8 cellular contexts compared by ENCODE assay signal in genomic region chr6:166097914-166098522, GRCh38.
DNase-seq lines count a peak whose midpoint lies in the region; ATAC-seq and TF ChIP-seq lines count a peak whose summit lies in the region.

No MANE protein-coding gene starts in this region.

- no peaks in the 10 kb centered on the region for H3K36me3 ChIP-seq in HCT116 (ENCODE audit: control insufficient read depth in 1 of 2, insufficient read depth in 2 of 2, low read length in 2 of 2)

- RAD21 ChIA-PET in HCT116 (lab: Charles Lee; ENCODE audit: low non-redundant PET in 1 of 2, low total read pairs in 2 of 2, uncharacterized antibody in 2 of 2, unreplicated experiment in 2 of 2): interaction anchor here in 1 of 2 experiments (0.7 kb wide), 2 partner anchors 176 to 661 kb away, joined by 3 read pairs; no protein-coding TSS in a partner anchor

- TF ChIP-seq RAD21 in HCT116 (IDR thresholded peaks at IDR 0.05; ENCODE audit: low read depth): peak; percentile 66

- DNase-seq in GM12864 (ENCODE audit: low read depth) (no peak), HCT116 (ENCODE audit: low read depth, low spot score) (peak; percentile 49), NCI-H510A (lab: John Stamatoyannopoulos, UW) (peak; percentile 8), activated T-cell treated with anti-CD3 and anti-CD28 coated beads for 4 hours (peak; percentile 30), fibroblast of pulmonary artery (ENCODE audit: low read depth) (peak; percentile 87), natural killer cell (peak; percentile 44), NCI-H345 (lab: John Stamatoyannopoulos, UW) (no peak)
- DNase-seq in stimulated activated naive CD8-positive, alpha-beta T cell treated with anti-CD3 and anti-CD28 coated beads, Interleukin-15, amount 100 ng/mL, for 72 hours: peak; percentile 66 to 71

- H4K20me1 ChIP-seq in HCT116 (ENCODE audit: insufficient read depth): no peaks in the 10 kb centered on the region

- BruUV-seq in HCT116 (replicated peaks; lab: Mats Ljungman, UMichigan): no TSS peak

- no peaks in the 10 kb centered on the region for H3K27me3 ChIP-seq in HCT116 (ENCODE audit: insufficient read depth, low read length)

- TF ChIP-seq CTCF in GM12864 (IDR thresholded peaks at IDR 0.05; ENCODE audit: low read depth, low read length, missing control alignments) (peak; percentile 96), HCT116 (IDR thresholded peaks at IDR 0.05 in 2 of 3, conservative IDR thresholded peaks at IDR 0.05 in 1 of 3; ENCODE audit: borderline replicate concordance in 1 of 3, insufficient read depth in 1 of 3, low read depth in 2 of 3, low read length in 2 of 3) (peak; percentile 64 to 97 (median 89)), fibroblast of pulmonary artery (IDR thresholded peaks at IDR 0.05; ENCODE audit: low read length, missing control alignments) (no peak), natural killer cell (IDR thresholded peaks at IDR 0.05) (peak; percentile 66)

- peak overlapping the region; percentile 52 for H2AFZ ChIP-seq in HCT116 (ENCODE audit: low read depth, low read length, poor library complexity, severe bottlenecking)

- H3K9me2 ChIP-seq in HCT116 (ENCODE audit: insufficient read depth): no peaks in the 10 kb centered on the region

- ATAC-seq in HCT116 (peak; percentile 97), natural killer cell (peak; percentile 63 to 93 (median 72))
- peak; percentile 92 for ATAC-seq in stimulated activated naive CD8-positive, alpha-beta T cell treated with anti-CD3 and anti-CD28 coated beads, Interleukin-15, amount 100 ng/mL, for 72 hours

- no peaks in the 10 kb centered on the region; a peak in 1 of 4 replicates for H3K9me3 ChIP-seq in HCT116 (ENCODE audit: control insufficient read depth in 1 of 2, insufficient read depth in 1 of 2, low read depth in 1 of 2, low read length in 2 of 2)

- CTCF ChIA-PET in HCT116 (lab: Charles Lee): interaction anchor here (0.7 to 2.7 kb wide), 9 partner anchors 8 to 658 kb away, joined by 3 to 24 read pairs (median 4); no protein-coding TSS in a partner anchor

- H3K27ac Mint-ChIP-seq in natural killer cell: no peak overlapping the region
- no peak overlapping the region for H3K27ac Mint-ChIP-seq in stimulated activated naive CD8-positive, alpha-beta T cell treated with anti-CD3 and anti-CD28 coated beads, Interleukin-15, amount 100 ng/mL, for 72 hours

- H3K4me2 ChIP-seq in HCT116 (ENCODE audit: low read length): peak overlapping the region; percentile 78

- H3K9me3 Mint-ChIP-seq in natural killer cell: peaks cover 0 to 6% of the 10 kb centered on the region in 2 donors
- H3K9me3 Mint-ChIP-seq in stimulated activated naive CD8-positive, alpha-beta T cell treated with anti-CD3 and anti-CD28 coated beads, Interleukin-15, amount 100 ng/mL, for 72 hours: peaks cover 11 to 20% of the 10 kb centered on the region in 2 donors

- peaks cover 0 to 6% of the 10 kb centered on the region in 2 experiments; a peak in 1 of 4 replicates for H3K4me1 ChIP-seq in HCT116 (ENCODE audit: control insufficient read depth in 1 of 2, insufficient read depth in 2 of 2, low read length in 2 of 2)

- no peaks in the 10 kb centered on the region for H3K79me2 ChIP-seq in HCT116 (ENCODE audit: insufficient read depth, low read length)

- H3K9ac ChIP-seq in HCT116 (ENCODE audit: low read length): no peak overlapping the region

- H3K36me3 Mint-ChIP-seq in natural killer cell: no peaks in the 10 kb centered on the region

- peak overlapping the region; percentile 35 for H3K4me3 Mint-ChIP-seq in natural killer cell
- peak overlapping the region; percentile 29 to 42 for H3K4me3 Mint-ChIP-seq in stimulated activated naive CD8-positive, alpha-beta T cell treated with anti-CD3 and anti-CD28 coated beads, Interleukin-15, amount 100 ng/mL, for 72 hours

- peaks cover 45 to 59% of the 10 kb centered on the region in 2 donors for H3K27me3 Mint-ChIP-seq in natural killer cell (ENCODE audit: low read depth in 2 of 2)
- H3K27me3 Mint-ChIP-seq in stimulated activated naive CD8-positive, alpha-beta T cell treated with anti-CD3 and anti-CD28 coated beads, Interleukin-15, amount 100 ng/mL, for 72 hours: peaks cover 72% of the 10 kb centered on the region

- POLR2A ChIA-PET in HCT116 (lab: Charles Lee): no interaction called here

- intact Hi-C loops in HCT116 (cut with micrococcal nuclease) (loop anchor here (1.0 to 2.0 kb wide), 2 partner anchors 208 to 657 kb away; no protein-coding TSS in a partner anchor), natural killer cell (cut with micrococcal nuclease) (no loop called here)

- H3K4me1 Mint-ChIP-seq in natural killer cell: peaks cover 0 to 4% of the 10 kb centered on the region in 2 donors
- no peaks in the 10 kb centered on the region for H3K4me1 Mint-ChIP-seq in stimulated activated naive CD8-positive, alpha-beta T cell treated with anti-CD3 and anti-CD28 coated beads, Interleukin-15, amount 100 ng/mL, for 72 hours

- no peak for TF ChIP-seq POLR2A in HCT116 (IDR thresholded peaks at IDR 0.05; ENCODE audit: borderline replicate concordance, extremely low read depth, insufficient read depth, insufficient read length)

- H3K4me3 ChIP-seq in GM12864 (ENCODE audit: low read depth, low read length): no peak overlapping the region
- peak overlapping the region; percentile 29 to 54 for H3K4me3 ChIP-seq in HCT116 (replicated peaks in 1 of 2; ENCODE audit: low read depth in 1 of 2, low read length in 2 of 2)
- peak overlapping the region; percentile 48 for H3K4me3 ChIP-seq in fibroblast of pulmonary artery (replicated peaks; ENCODE audit: low read depth, low read length)

- no peak overlapping the region for H3K27ac ChIP-seq in HCT116 (ENCODE audit: low read depth, low read length)

TF ChIP-seq in HCT116, 20 proteins besides CTCF, POLR2A, EP300 and RAD21:
- TF ChIP-seq, protein P1, sequence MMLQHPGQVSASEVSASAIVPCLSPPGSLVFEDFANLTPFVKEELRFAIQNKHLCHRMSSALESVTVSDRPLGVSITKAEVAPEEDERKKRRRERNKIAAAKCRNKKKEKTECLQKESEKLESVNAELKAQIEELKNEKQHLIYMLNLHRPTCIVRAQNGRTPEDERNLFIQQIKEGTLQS (IDR thresholded peaks at IDR 0.05): no peak
- no peak for TF ChIP-seq CBX3 (IDR thresholded peaks at IDR 0.05; ENCODE audit: low read depth)
- no peak for TF ChIP-seq ZFX (IDR thresholded peaks at IDR 0.05)
- TF ChIP-seq, protein P2, sequence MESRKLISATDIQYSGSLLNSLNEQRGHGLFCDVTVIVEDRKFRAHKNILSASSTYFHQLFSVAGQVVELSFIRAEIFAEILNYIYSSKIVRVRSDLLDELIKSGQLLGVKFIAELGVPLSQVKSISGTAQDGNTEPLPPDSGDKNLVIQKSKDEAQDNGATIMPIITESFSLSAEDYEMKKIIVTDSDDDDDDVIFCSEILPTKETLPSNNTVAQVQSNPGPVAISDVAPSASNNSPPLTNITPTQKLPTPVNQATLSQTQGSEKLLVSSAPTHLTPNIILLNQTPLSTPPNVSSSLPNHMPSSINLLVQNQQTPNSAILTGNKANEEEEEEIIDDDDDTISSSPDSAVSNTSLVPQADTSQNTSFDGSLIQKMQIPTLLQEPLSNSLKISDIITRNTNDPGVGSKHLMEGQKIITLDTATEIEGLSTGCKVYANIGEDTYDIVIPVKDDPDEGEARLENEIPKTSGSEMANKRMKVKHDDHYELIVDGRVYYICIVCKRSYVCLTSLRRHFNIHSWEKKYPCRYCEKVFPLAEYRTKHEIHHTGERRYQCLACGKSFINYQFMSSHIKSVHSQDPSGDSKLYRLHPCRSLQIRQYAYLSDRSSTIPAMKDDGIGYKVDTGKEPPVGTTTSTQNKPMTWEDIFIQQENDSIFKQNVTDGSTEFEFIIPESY (IDR thresholded peaks at IDR 0.05; ENCODE audit: extremely low read depth, insufficient replicate concordance, low read length): no peak
- no peak for TF ChIP-seq EZH2phosphoT487 (IDR thresholded peaks at IDR 0.05; ENCODE audit: borderline replicate concordance)
TF ChIP-seq in HCT116: peak in this region for 0.

Comparison
In these comparisons a context has a peak if more than half of its experiments do, and no peak if none do; other contexts are left out.
1. DNase-seq: peak in HCT116 (single experiment), NCI-H510A (single experiment), activated T-cell treated with anti-CD3 and anti-CD28 coated beads for 4 hours (single experiment), fibroblast of pulmonary artery (single experiment), natural killer cell (single experiment) and stimulated activated naive CD8-positive, alpha-beta T cell treated with anti-CD3 and anti-CD28 coated beads, Interleukin-15, amount 100 ng/mL, for 72 hours (2 of 2); none in GM12864 (single experiment) and NCI-H345 (single experiment).
2. Peak in every context shown above with its lines, with median percentiles within 50 percentile points of each other: ATAC-seq.